In the genomic region with DNA sequence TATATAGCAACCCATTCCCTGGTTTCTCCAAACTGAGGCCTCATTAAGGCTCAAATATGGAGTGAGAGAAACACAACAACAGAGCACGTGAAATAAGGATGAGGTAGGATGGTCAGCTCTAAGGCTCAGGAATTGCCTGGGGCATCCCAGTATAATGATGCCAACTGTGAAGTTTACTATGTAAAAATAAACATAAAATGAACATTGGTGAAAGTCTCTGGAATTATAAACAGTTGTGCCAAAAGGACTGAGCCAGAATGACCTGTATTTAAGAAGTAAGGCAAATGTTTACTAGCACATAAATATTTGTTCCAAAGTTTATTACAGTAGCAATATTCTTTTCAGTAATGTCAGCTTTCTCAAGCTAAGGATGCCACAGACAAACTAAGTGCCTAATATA, we compare ENCODE assay signal across 8 cellular contexts.
"Had no signal": no experiment of that assay in that cellular context is flagged by ENCODE, and none has a peak within 500 bp of the region (broad histone marks: within the 10 kb centered on the region; RNA-seq: fewer than 3 reads in every experiment).

No MANE protein-coding gene starts in this region.

- H3K27ac ChIP-seq: GM23248, KMS-11 had no signal

- ATAC-seq: HCT116, HepG2 had no signal

- DNase-seq: GM23248, GOT3, H7, HFFc6, KBM-7 had no signal
